In the genomic region with DNA sequence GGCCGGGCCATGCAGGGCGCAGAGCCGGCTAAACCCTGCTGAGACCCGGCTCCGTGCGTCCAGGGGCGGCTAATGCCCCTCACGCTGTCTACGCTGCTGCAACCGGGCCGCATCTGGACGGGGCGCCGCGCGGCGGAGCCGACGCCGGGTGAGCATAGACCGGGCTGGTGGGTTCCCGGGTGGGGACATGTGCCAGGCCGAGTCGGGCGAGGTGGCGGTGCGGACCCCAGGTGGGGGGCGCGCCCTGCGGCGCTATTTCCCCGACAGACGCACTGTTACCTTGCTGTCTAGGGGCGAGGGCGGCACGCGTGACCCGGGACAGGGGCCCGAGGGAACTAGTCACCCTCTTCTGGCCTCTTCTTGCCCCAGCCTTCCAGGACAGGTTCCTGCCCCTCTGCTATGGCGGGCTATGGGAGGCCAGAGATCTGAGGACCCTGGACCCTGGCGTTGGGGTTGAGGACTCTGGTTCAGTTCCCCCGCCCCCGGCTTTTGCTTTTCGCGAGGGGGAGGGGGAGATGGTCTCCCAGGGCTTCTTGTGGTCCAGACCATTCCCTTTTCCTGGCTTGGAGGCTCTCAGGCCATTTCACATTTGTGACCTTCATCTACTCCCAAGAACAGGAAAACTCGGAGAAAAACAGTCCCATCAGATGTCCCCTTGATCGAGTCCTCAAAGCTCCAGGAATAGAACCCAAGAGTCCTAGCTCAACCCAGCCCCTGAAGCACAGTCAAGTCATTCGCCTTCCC, we compare ENCODE assay signal across 8 cellular contexts. TPM values are rescaled to one million over a fixed set of nuclear protein-coding genes. Genes with fewer than 3 reads are reported as not detected.
DNase-seq lines count a peak whose midpoint lies in the region; ATAC-seq and TF ChIP-seq lines count a peak whose summit lies in the region.

No MANE protein-coding gene starts in this region.

- H3K9me3 ChIP-seq in CD4-positive, CD25-positive, alpha-beta regulatory T cell (ENCODE audit: control insufficient read depth in 2 of 2, low read length in 2 of 2): no peaks in the 10 kb centered on the region
- H3K9me3 ChIP-seq in lung (ENCODE audit: control insufficient read depth in 2 of 2, insufficient read depth in 1 of 2, low read length in 1 of 2) (no peaks in the 10 kb centered on the region), transverse colon (no peaks in the 10 kb centered on the region)

- peak overlapping the region; percentile 80 for H3K4me3 ChIP-seq in CD4-positive, CD25-positive, alpha-beta regulatory T cell (ENCODE audit: low read depth, low read length)
- H3K4me3 ChIP-seq in LNCaP clone FGC (ENCODE audit: low read depth, low read length) (peak overlapping the region; percentile 73), lung (peak overlapping the region; percentile 85), transverse colon (peak overlapping the region; percentile 59 to 86 (median 80))

- peak overlapping the region in 2 of 3 donors; percentile 93 for H3K27ac Mint-ChIP-seq in CD4-positive, CD25-positive, alpha-beta regulatory T cell
- no peak overlapping the region for H3K27ac Mint-ChIP-seq in MCF 10A (ENCODE audit: low read depth, unreplicated experiment)

- H3K9me3 Mint-ChIP-seq in CD4-positive, CD25-positive, alpha-beta regulatory T cell: no peaks in the 10 kb centered on the region
- no peaks in the 10 kb centered on the region for H3K9me3 Mint-ChIP-seq in MCF 10A (ENCODE audit: unreplicated experiment)

- H3K36me3 ChIP-seq in CD4-positive, CD25-positive, alpha-beta regulatory T cell (ENCODE audit: control insufficient read depth, insufficient read depth, low read length): peaks cover 22% of the 10 kb centered on the region
- H3K36me3 ChIP-seq in lung (ENCODE audit: control insufficient read depth in 2 of 2, insufficient read depth in 2 of 2, low read length in 2 of 2) (peaks cover 13 to 26% of the 10 kb centered on the region in 2 donors), transverse colon (peaks cover 0 to 6% (median 3%) of the 10 kb centered on the region in 4 donors)

- peaks cover 0 to 14% (median 6%) of the 10 kb centered on the region in 4 donors for H3K4me1 Mint-ChIP-seq in CD4-positive, CD25-positive, alpha-beta regulatory T cell
- H3K4me1 Mint-ChIP-seq in MCF 10A (ENCODE audit: insufficient read depth, unreplicated experiment): peaks cover 6% of the 10 kb centered on the region

- CTCF ChIA-PET in MCF 10A (lab: Yijun Ruan, JAX): interaction anchor here (0.6 to 5.4 kb wide), 18 partner anchors 8 to 1386 kb away, joined by 3 to 74 read pairs (median 6); a partner anchor contains a TSS

- no peak for TF ChIP-seq POLR2A in transverse colon (IDR thresholded peaks at IDR 0.05)

- H3K4me3 Mint-ChIP-seq in CD4-positive, CD25-positive, alpha-beta regulatory T cell: peak overlapping the region; percentile 91 to 98 (median 96)
- H3K4me3 Mint-ChIP-seq in MCF 10A (ENCODE audit: unreplicated experiment): peak overlapping the region; percentile 92

- H3K36me3 Mint-ChIP-seq in CD4-positive, CD25-positive, alpha-beta regulatory T cell: peaks cover 4% of the 10 kb centered on the region
- H3K36me3 Mint-ChIP-seq in MCF 10A (ENCODE audit: insufficient read depth, unreplicated experiment): peaks cover 21% of the 10 kb centered on the region

- POLR2A ChIA-PET in MCF 10A (lab: Yijun Ruan, JAX): interaction anchor here (0.8 to 3.6 kb wide), 19 partner anchors 11 to 150 kb away, joined by 3 to 34 read pairs (median 6); a partner anchor contains a TSS

- no peaks in the 10 kb centered on the region for H3K27me3 Mint-ChIP-seq in CD4-positive, CD25-positive, alpha-beta regulatory T cell
- no peaks in the 10 kb centered on the region for H3K27me3 Mint-ChIP-seq in MCF 10A (ENCODE audit: insufficient read depth, unreplicated experiment)

- 1% methylated on average over 34 to 48 of the region's 48 CpGs for WGBS in lung, 2 donors
- 2% methylated on average over 19 of the region's 48 CpGs; no CpG with 5 or more reads in 1 of the 2 donors for WGBS in transverse colon (ENCODE audit: low coverage in 1 of 2), 2 donors

- no peaks in the 10 kb centered on the region for H3K27me3 ChIP-seq in CD4-positive, CD25-positive, alpha-beta regulatory T cell (ENCODE audit: control insufficient read depth, insufficient read depth, low read length)
- no peaks in the 10 kb centered on the region for H3K27me3 ChIP-seq in lung (ENCODE audit: control insufficient read depth, insufficient read depth)
- no peaks in the 10 kb centered on the region for H3K27me3 ChIP-seq in transverse colon

- no peak for DNase-seq in CD4-positive, CD25-positive, alpha-beta regulatory T cell
- no peak for DNase-seq in LNCaP clone FGC (ENCODE audit: low read depth)
- DNase-seq in MCF 10A (ENCODE audit: unreplicated experiment): no peak
- no peak for DNase-seq in lung (ENCODE audit: low spot score)
- DNase-seq in transverse colon: peak; percentile 27
- no peak for DNase-seq in AG08396 (ENCODE audit: low spot score)
- DNase-seq in NCI-H524 treated with DMSO at 0.1 percent for 48 hours (lab: John Stamatoyannopoulos, UW): no peak

- H3K4me1 ChIP-seq in CD4-positive, CD25-positive, alpha-beta regulatory T cell (ENCODE audit: control insufficient read depth, insufficient read depth, low read length, poor library complexity, severe bottlenecking): peaks cover 11% of the 10 kb centered on the region
- H3K4me1 ChIP-seq in lung (ENCODE audit: control insufficient read depth in 2 of 2, insufficient read depth in 2 of 2, low read length in 2 of 2) (peaks cover 0 to 5% of the 10 kb centered on the region in 2 donors), transverse colon (peaks cover 8 to 18% (median 14%) of the 10 kb centered on the region in 4 donors)

- intact Hi-C loops in MCF 10A (cut with micrococcal nuclease): loop anchor here (2.0 kb wide), 2 partner anchors 18 to 34 kb away; a partner anchor contains a TSS
- intact Hi-C loops in transverse colon (cut with DNase I; ENCODE audit: low total_unique reads): loop anchor here (5.0 kb wide), 1 partner anchor 54 kb away; no protein-coding TSS in a partner anchor

- in situ Hi-C loops in transverse colon (cut with MboI; ENCODE audit: low pct_ligation_motif_present in 1 of 4, low pct_unique_long_range_greater_than_20kb in 1 of 4, low sequenced_read_pairs in 3 of 4): no loop called here

- H3K27ac ChIP-seq in CD4-positive, CD25-positive, alpha-beta regulatory T cell (ENCODE audit: insufficient read depth, low read length, poor library complexity, severe bottlenecking): peak overlapping the region; percentile 41
- peak overlapping the region; percentile 76 to 84 for H3K27ac ChIP-seq in lung (ENCODE audit: low read depth in 1 of 2, low read length in 1 of 2)
- H3K27ac ChIP-seq in transverse colon: peak overlapping the region; percentile 85 to 93 (median 90)

- peak; percentile 7 to 36 for ATAC-seq in CD4-positive, CD25-positive, alpha-beta regulatory T cell (ENCODE audit: low read depth in 2 of 2)
- peak; percentile 29 for ATAC-seq in GM21447 (IDR thresholded peaks at IDR 0.05; ENCODE audit: unreplicated experiment)
- ATAC-seq in lung (ENCODE audit: insufficient read depth, low FRiP score): no peak

- TF ChIP-seq CTCF in LNCaP clone FGC (IDR thresholded peaks at IDR 0.05; ENCODE audit: control insufficient read depth, extremely low read depth, insufficient read depth) (no peak), MCF 10A (IDR thresholded peaks at IDR 0.05; ENCODE audit: unreplicated experiment) (no peak), lung (IDR thresholded peaks at IDR 0.05; ENCODE audit: control extremely low read depth, extremely low read depth) (no peak), transverse colon (IDR thresholded peaks at IDR 0.05) (no peak)

- TF ChIP-seq EP300 in transverse colon (IDR thresholded peaks at IDR 0.05; ENCODE audit: low read depth): no peak

- no TSS peak for BruUV-seq in MCF 10A (replicated peaks; lab: Mats Ljungman, UMichigan)

RNA-seq across cellular contexts. Expression of a gene that starts 0.5 kb away (rescaled TPM):
- 8.6 TPM for total RNA-seq in CD4-positive, CD25-positive, alpha-beta regulatory T cell
- polyA plus RNA-seq in CD4-positive, CD25-positive, alpha-beta regulatory T cell: 1 to 10 TPM; 5.5 to 8.7 (median 6.4) TPM
- 17.0 and 18.8 TPM in 2 replicates for total RNA-seq in MCF 10A (2022)
- 10 to 100 TPM in 1 of 2 donors, 1 to 10 TPM in 1; 6.8 to 25.2 TPM for total RNA-seq in lung
- 10 to 100 TPM; 23.3 to 29.7 TPM for polyA plus RNA-seq in lung
- total RNA-seq in transverse colon: 10 to 100 TPM; 26.3 to 92.4 (median 44.2) TPM

RNA-seq across cellular contexts. Expression of a gene that starts 18.2 kb away (rescaled TPM):
- 30.4 TPM for total RNA-seq in CD4-positive, CD25-positive, alpha-beta regulatory T cell
- polyA plus RNA-seq in CD4-positive, CD25-positive, alpha-beta regulatory T cell: 10 to 100 TPM; 30.4 to 41.3 (median 33.8) TPM
- total RNA-seq in MCF 10A (2022) (57.1 and 58.9 TPM in 2 replicates), lung (10 to 100 TPM; 32.4 to 63.8 TPM), transverse colon (100 to 1,000 TPM in 3 of 4 donors, 10 to 100 TPM in 1; 90.8 to 117 (median 109) TPM)
- polyA plus RNA-seq in lung: 10 to 100 TPM; 40.8 to 57.5 TPM

RNA-seq across cellular contexts. Expression of a gene that starts 18.6 kb away (rescaled TPM):
- 8.2 TPM for total RNA-seq in CD4-positive, CD25-positive, alpha-beta regulatory T cell
- polyA plus RNA-seq in CD4-positive, CD25-positive, alpha-beta regulatory T cell: 10 to 100 TPM; 21.7 to 26.8 (median 24.3) TPM
- 36.1 and 37.6 TPM in 2 replicates for total RNA-seq in MCF 10A (2022)
- 10 to 100 TPM; 17.2 to 28.9 TPM for total RNA-seq in lung
- polyA plus RNA-seq in lung: 10 to 100 TPM; 14.6 to 17.1 TPM
- 10 to 100 TPM in 3 of 4 donors, 1 to 10 TPM in 1; 6.0 to 47.0 (median 12.5) TPM for total RNA-seq in transverse colon

RNA-seq across cellular contexts. Expression of a gene that starts 30.3 kb away (rescaled TPM):
- total RNA-seq in CD4-positive, CD25-positive, alpha-beta regulatory T cell: 46.2 TPM
- polyA plus RNA-seq in CD4-positive, CD25-positive, alpha-beta regulatory T cell: 10 to 100 TPM; 47.4 to 60.7 (median 53.2) TPM
- total RNA-seq in MCF 10A (2022): 56.8 and 57.7 TPM in 2 replicates
- total RNA-seq in lung: 10 to 100 TPM; 57.1 to 67.2 TPM
- polyA plus RNA-seq in lung: 10 to 100 TPM; 35.1 to 65.6 TPM
- 10 to 100 TPM; 24.7 to 37.5 (median 27.9) TPM for total RNA-seq in transverse colon
